In the genomic region with DNA sequence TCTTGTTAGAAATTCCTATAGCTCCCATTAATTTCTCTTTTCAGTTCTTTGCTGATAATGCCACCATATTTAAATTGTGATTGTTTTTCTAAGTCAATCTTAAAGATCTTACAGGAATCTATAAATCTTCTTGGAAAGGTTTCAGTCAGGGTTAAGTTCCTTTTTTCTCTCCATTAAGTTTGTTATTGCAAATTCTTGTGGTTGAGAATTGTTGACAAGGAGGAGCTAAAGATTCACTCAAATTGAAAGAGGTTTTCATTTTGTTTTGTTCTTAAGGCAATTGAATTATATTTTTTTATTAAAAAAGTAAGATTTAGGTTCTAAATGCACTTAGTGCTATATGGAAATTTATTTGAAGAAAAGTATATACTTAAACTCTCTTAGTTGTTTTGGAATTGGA, we compare ENCODE assay signal across 16 cellular contexts.
"Had no signal": no experiment of that assay in that cellular context is flagged by ENCODE, and none has a peak within 500 bp of the region (broad histone marks: within the 10 kb centered on the region; RNA-seq: fewer than 3 reads in every experiment).

No MANE protein-coding gene starts in this region.

- H3K4me3 ChIP-seq: lung, sigmoid colon, spleen, thyroid gland had no signal

- DNase-seq: activated CD4-positive, alpha-beta T cell treated with anti-CD3 and anti-CD28 coated beads, Interleukin-2, amount 50 U/mL, for 1 hour; activated effector memory CD4-positive, alpha-beta T cell treated with anti-CD3 and anti-CD28 coated beads, Interleukin-2, amount 50 U/mL, for 16 hours; activated naive CD4-positive, alpha-beta T cell treated with anti-CD3 and anti-CD28 coated beads, Interleukin-2, amount 50 U/mL, for 16 hours; activated T-cell treated with anti-CD3 and anti-CD28 coated beads, Interleukin-2, amount 50 U/mL, for 72 hours; effector CD8-positive, alpha-beta T cell; glutamatergic neuron; hypothalamus; natural killer cell; sigmoid colon; spleen; stimulated activated CD8-positive, alpha-beta memory T cell treated with anti-CD3 and anti-CD28 coated beads, Interleukin-4, amount 100 ng/mL, for 48 hours; stimulated activated naive CD4-positive, alpha-beta T cell treated with Interleukin-2 at 50 U/mL for 16 hours; T1000; thyroid gland had no signal

- H3K27me3 Mint-ChIP-seq: dendritic cell treated with granulocyte-macrophage colony-stimulating factor and Interleukin-4, amounts not matched to agents 40 ng/mL and 50 ng/mL, for 4 days had no signal

- H3K9me3 Mint-ChIP-seq: dendritic cell treated with granulocyte-macrophage colony-stimulating factor and Interleukin-4, amounts not matched to agents 40 ng/mL and 50 ng/mL, for 4 days had no signal

- H3K27ac Mint-ChIP-seq: activated T-cell treated with anti-CD3 and anti-CD28 coated beads, Interleukin-2, amount 50 U/mL, for 72 hours; dendritic cell treated with granulocyte-macrophage colony-stimulating factor and Interleukin-4, amounts not matched to agents 40 ng/mL and 50 ng/mL, for 4 days; natural killer cell had no signal

- H3K27ac ChIP-seq: sigmoid colon, spleen, thyroid gland had no signal

- H3K9me3 ChIP-seq: sigmoid colon, spleen, thyroid gland had no signal

- H3K27me3 ChIP-seq: sigmoid colon, spleen, thyroid gland had no signal

- H3K4me1 Mint-ChIP-seq: natural killer cell had no signal

- H3K36me3 Mint-ChIP-seq: natural killer cell had no signal

- H3K4me3 Mint-ChIP-seq: activated T-cell treated with anti-CD3 and anti-CD28 coated beads, Interleukin-2, amount 50 U/mL, for 72 hours; dendritic cell treated with granulocyte-macrophage colony-stimulating factor and Interleukin-4, amounts not matched to agents 40 ng/mL and 50 ng/mL, for 4 days; natural killer cell had no signal

- H3K36me3 ChIP-seq: sigmoid colon, spleen, thyroid gland had no signal

- H3K4me1 ChIP-seq: sigmoid colon, spleen, thyroid gland had no signal
